In genomic region chr10:25083546-25084111, GRCh38 we compare ENCODE assay signal across 19 cellular contexts.
DNase-seq lines count a peak whose midpoint lies in the region; ATAC-seq lines count a peak whose summit lies in the region.
"Had no signal": no experiment of that assay in that cellular context is flagged by ENCODE, and none has a peak within 500 bp of the region (broad histone marks: within the 10 kb centered on the region; RNA-seq: fewer than 3 reads in every experiment).

No MANE protein-coding gene starts in this region.

- peak; percentile 11 for DNase-seq in GM23248
- DNase-seq in foreskin melanocyte: peak; percentile 96
- peak; percentile 63 for DNase-seq in midbrain (lab: John Stamatoyannopoulos, UW)
- DNase-seq in superior temporal gyrus (ENCODE audit: extremely low spot score): peak; percentile 59
- no peak for DNase-seq in AML-193 (lab: John Stamatoyannopoulos, UW)
- DNase-seq in stimulated activated CD4-positive, alpha-beta T cell treated with anti-CD3 and anti-CD28 coated beads, Interleukin-4, amount 100 ng/mL, for 4 hours: no peak
- DNase-seq: ACHN; Calu3; CD4-positive, alpha-beta T cell; DMS53; GOT3; NCI-H1417; NCI-H187 treated with DMSO at 0.1 percent for 48 hours; NCI-H2171; NCI-H446 treated with DMSO at 0.1 percent for 48 hours; NK-92 treated with Interleukin-12 subunit alpha and Interleukin-12 subunit beta, amount 100 ng/mL, for 24 hours; RPMI8226; SIG-M5 had no signal

- no peaks in the 10 kb centered on the region for H3K36me3 ChIP-seq in GM23248 (ENCODE audit: low read depth)

- no peaks in the 10 kb centered on the region for H3K9me2 ChIP-seq in GM23248 (ENCODE audit: insufficient read depth)

- ATAC-seq in HG02623 (IDR thresholded peaks at IDR 0.05; ENCODE audit: unreplicated experiment): no peak

- H3K27me3 ChIP-seq in GM23248 (replicated peaks; ENCODE audit: insufficient read depth): no peaks in the 10 kb centered on the region

- no peak overlapping the region for H3K4me3 ChIP-seq in GM23248

- no peak overlapping the region for H3K27ac ChIP-seq in GM23248

- H3F3A ChIP-seq in GM23248 (ENCODE audit: insufficient read depth): peaks cover 11% of the 10 kb centered on the region

- peaks cover 11% of the 10 kb centered on the region for H3K4me1 ChIP-seq in GM23248 (ENCODE audit: insufficient read depth)

- 94 to 98% methylated on average over 11 of the region's 11 CpGs for WGBS in GM23248 (ENCODE audit: low coverage in 1 of 2, low lambda C conversion rate in 2 of 2, missing lambda C conversion rate in 2 of 2), 2 experiments

- H3K4me2 ChIP-seq in GM23248 (ENCODE audit: unreplicated experiment): no peak overlapping the region

- no peaks in the 10 kb centered on the region for H3K9me3 ChIP-seq in GM23248 (ENCODE audit: low read depth)

- no peak overlapping the region for H3K9ac ChIP-seq in GM23248

- no peaks in the 10 kb centered on the region for H3K79me2 ChIP-seq in GM23248 (ENCODE audit: insufficient read depth)

- H2AFZ ChIP-seq in GM23248: no peak overlapping the region

- in situ Hi-C loops in GM23248 (cut with MboI): no loop called here

- H4K20me1 ChIP-seq in GM23248 (ENCODE audit: insufficient read depth): no peaks in the 10 kb centered on the region

Comparison
In these comparisons a context has a peak if more than half of its experiments do, and no peak if none do; other contexts are left out.
1. DNase-seq: peak in GM23248 (single experiment), foreskin melanocyte (single experiment), midbrain (single experiment) and superior temporal gyrus (single experiment); none in AML-193 (0 of 2) and stimulated activated CD4-positive, alpha-beta T cell treated with anti-CD3 and anti-CD28 coated beads, Interleukin-4, amount 100 ng/mL, for 4 hours (0 of 2).